In the genomic region with DNA sequence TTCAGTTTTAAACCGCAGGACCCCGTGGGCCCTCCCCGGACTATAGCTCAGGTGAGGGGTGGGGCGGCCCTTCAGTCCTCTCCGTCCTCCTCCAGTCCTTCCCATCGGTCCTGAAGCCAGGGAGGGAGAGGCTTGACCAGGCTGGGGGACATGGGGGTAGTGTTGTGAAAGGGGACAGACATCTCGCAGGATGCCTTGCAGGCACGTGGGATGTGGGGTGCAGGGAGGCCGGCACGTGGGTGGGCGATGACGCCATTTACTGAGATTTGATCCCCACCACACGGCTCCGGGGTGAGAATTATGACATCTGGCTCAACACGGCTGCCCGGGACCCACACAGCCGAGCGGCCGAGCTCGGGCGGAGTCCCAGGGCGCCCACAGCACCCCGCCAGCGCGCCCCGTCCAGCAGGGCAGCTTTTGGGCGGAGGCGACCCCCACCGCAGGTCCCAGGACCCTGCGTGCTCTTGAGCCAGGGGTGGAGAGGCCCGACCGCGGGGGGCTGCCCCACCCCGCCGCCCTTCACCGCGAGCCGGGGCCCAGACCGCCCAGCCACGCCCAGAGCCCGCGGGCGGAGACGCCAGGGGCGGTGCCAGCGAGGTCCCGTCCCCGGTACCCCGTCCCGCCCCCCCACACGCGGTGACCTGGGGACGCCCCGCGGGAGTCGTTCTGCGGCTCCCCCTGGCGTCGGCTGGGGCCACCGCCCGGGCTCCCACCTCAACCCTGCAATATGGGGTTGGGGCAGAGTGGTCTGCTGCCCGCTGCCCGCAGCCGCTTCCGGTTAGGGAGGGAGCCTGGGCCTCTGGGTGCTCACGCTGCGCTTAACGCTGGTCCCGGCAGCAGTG, we compare ENCODE assay signal across 9 cellular contexts. TPM values are rescaled to one million over a fixed set of nuclear protein-coding genes. Genes with fewer than 3 reads are reported as not detected.
DNase-seq lines count a peak whose midpoint lies in the region; ATAC-seq and TF ChIP-seq lines count a peak whose summit lies in the region.
"Had no signal": no experiment of that assay in that cellular context is flagged by ENCODE, and none has a peak within 500 bp of the region (broad histone marks: within the 10 kb centered on the region; RNA-seq: fewer than 3 reads in every experiment).

No MANE protein-coding gene starts in this region.

- H3K9me3 ChIP-seq in HUES64 (ENCODE audit: insufficient read depth, low read depth, low read length): no peaks in the 10 kb centered on the region
- H3K9me3 ChIP-seq in lung (ENCODE audit: control insufficient read depth in 2 of 2, insufficient read depth in 1 of 2, low read length in 1 of 2): peaks cover 0 to 2% of the 10 kb centered on the region in 2 donors

- H3K4me3 ChIP-seq in HUES64 (ENCODE audit: low read length) (peak overlapping the region; percentile 56), lung (peak overlapping the region; percentile 57)

- CTCF ChIA-PET in activated B cell treated with CpG ODN at 0.5 μM for 24 hours (lab: Charles Lee): interaction anchor here (1.2 kb wide), 2 partner anchors 35 to 396 kb away, joined by 3 read pairs; no protein-coding TSS in a partner anchor

- no peaks in the 10 kb centered on the region for H3K36me3 Mint-ChIP-seq in activated B cell treated with CpG ODN at 0.5 μM for 24 hours (ENCODE audit: low read depth)

- WGBS in HUES64: 11% methylated on average over 63 of the region's 69 CpGs
- WGBS in lung, 2 donors: 5 to 7% methylated on average over 69 of the region's 69 CpGs

- peak; percentile 67 for DNase-seq in NCI-H1436 (lab: John Stamatoyannopoulos, UW)
- DNase-seq in NCI-H1436 treated with DMSO at 0.1 percent for 48 hours (lab: John Stamatoyannopoulos, UW): no peak
- peak; percentile 70 for DNase-seq in activated B cell treated with CpG ODN at 0.5 μM for 24 hours
- DNase-seq in central memory CD4-positive, alpha-beta T cell: peak; percentile 63
- DNase-seq in lung (ENCODE audit: low spot score): peak; percentile 53
- DNase-seq in stimulated activated CD8-positive, alpha-beta memory T cell treated with anti-CD3 and anti-CD28 coated beads, Interleukin-2, amount 100 ng/mL, for 48 hours (ENCODE audit: low read depth in 2 of 2): peak; percentile 67 to 69

- intact Hi-C loops in activated B cell treated with CpG ODN at 0.5 μM for 24 hours (cut with micrococcal nuclease): loop anchor here (1.0 to 2.0 kb wide), 3 partner anchors 13 to 397 kb away; no protein-coding TSS in a partner anchor

- ATAC-seq in activated B cell treated with CpG ODN at 0.5 μM for 24 hours (ENCODE audit: low read depth): peak; percentile 96
- peak; percentile 72 for ATAC-seq in lung (ENCODE audit: insufficient read depth, low FRiP score)
- no peak for ATAC-seq in HG02884 (IDR thresholded peaks at IDR 0.05; ENCODE audit: unreplicated experiment)

- peaks cover 20% of the 10 kb centered on the region for H3K27me3 ChIP-seq in HUES64 (ENCODE audit: insufficient read depth, low read length)
- H3K27me3 ChIP-seq in lung (ENCODE audit: control insufficient read depth, insufficient read depth): peaks cover 4% of the 10 kb centered on the region

- H3K27ac ChIP-seq in HUES64 (ENCODE audit: low read depth, low read length) (no peak overlapping the region), lung (ENCODE audit: low read depth in 1 of 2, low read length in 1 of 2) (peak overlapping the region in 1 of 2 donors; percentile 4)

- POLR2A ChIA-PET in activated B cell treated with CpG ODN at 0.5 μM for 24 hours (lab: Charles Lee): no interaction called here

- no peak overlapping the region for H3K27ac Mint-ChIP-seq in activated B cell treated with CpG ODN at 0.5 μM for 24 hours

- no peaks in the 10 kb centered on the region for H3K4me1 ChIP-seq in HUES64 (ENCODE audit: insufficient read depth, low read length)
- H3K4me1 ChIP-seq in lung (ENCODE audit: control insufficient read depth in 2 of 2, insufficient read depth in 2 of 2, low read length in 2 of 2): peaks cover 0 to 7% of the 10 kb centered on the region in 2 donors

- peaks cover 8% of the 10 kb centered on the region for H3K4me1 Mint-ChIP-seq in activated B cell treated with CpG ODN at 0.5 μM for 24 hours

- H3K4me3 Mint-ChIP-seq in activated B cell treated with CpG ODN at 0.5 μM for 24 hours: peak overlapping the region; percentile 72

- peaks cover 7% of the 10 kb centered on the region for H3K27me3 Mint-ChIP-seq in activated B cell treated with CpG ODN at 0.5 μM for 24 hours

- TF ChIP-seq CTCF in activated B cell treated with CpG ODN at 0.5 μM for 24 hours (IDR thresholded peaks at IDR 0.05) (peak; percentile 49), lung (IDR thresholded peaks at IDR 0.05; ENCODE audit: control extremely low read depth, extremely low read depth) (peak; percentile 28)

- H3K36me3 ChIP-seq in HUES64 (ENCODE audit: insufficient read depth, low read length): no peaks in the 10 kb centered on the region
- no peaks in the 10 kb centered on the region for H3K36me3 ChIP-seq in lung (ENCODE audit: control insufficient read depth in 2 of 2, insufficient read depth in 2 of 2, low read length in 2 of 2)

- H3K9me3 Mint-ChIP-seq in activated B cell treated with CpG ODN at 0.5 μM for 24 hours: no peaks in the 10 kb centered on the region

- H3K9ac ChIP-seq in HUES64 (ENCODE audit: low read depth, low read length): no peak overlapping the region

RNA-seq across cellular contexts. Expression of a gene that starts 3.3 kb away (rescaled TPM):
- not detected for polyA plus RNA-seq in HUES64 (2013, experiment 1 of 2)
- not detected for polyA plus RNA-seq in HUES64 (2013, experiment 2 of 2)
- total RNA-seq in activated B cell treated with CpG ODN at 0.5 μM for 24 hours (not detected in 2 replicates), lung (1 to 10 TPM; 3.6 to 4.0 TPM)
- polyA plus RNA-seq in lung: 1 to 10 TPM; 3.0 to 4.6 TPM
- total RNA-seq: pulmonary artery endothelial cell had no signal

RNA-seq across cellular contexts. Expression of a gene that starts 7.3 kb away (rescaled TPM):
- not detected for polyA plus RNA-seq in HUES64 (2013, experiment 1 of 2)
- not detected for polyA plus RNA-seq in HUES64 (2013, experiment 2 of 2)
- total RNA-seq in activated B cell treated with CpG ODN at 0.5 μM for 24 hours: not detected in 2 replicates
- not detected for total RNA-seq in lung
- under 1 TPM in 1 of 2 donors, not detected in 1; 0.08 TPM for polyA plus RNA-seq in lung
- total RNA-seq: pulmonary artery endothelial cell had no signal

RNA-seq across cellular contexts. Expression of a gene that starts 32.0 kb away (rescaled TPM):
- 27.4 TPM for polyA plus RNA-seq in HUES64 (2013, experiment 1 of 2)
- polyA plus RNA-seq in HUES64 (2013, experiment 2 of 2): 35.5 TPM
- total RNA-seq in activated B cell treated with CpG ODN at 0.5 μM for 24 hours: 4.1 and 5.2 TPM in 2 replicates
- total RNA-seq in lung: 100 to 1,000 TPM in 1 of 2 donors, 10 to 100 TPM in 1; 65.6 to 192 TPM
- 100 to 1,000 TPM; 260 to 519 TPM for polyA plus RNA-seq in lung

RNA-seq across cellular contexts. Expression of a gene that starts 33.9 kb away (rescaled TPM):
- polyA plus RNA-seq in HUES64 (2013, experiment 1 of 2): 52.0 TPM
- 55.0 TPM for polyA plus RNA-seq in HUES64 (2013, experiment 2 of 2)
- total RNA-seq in activated B cell treated with CpG ODN at 0.5 μM for 24 hours (34.2 and 38.5 TPM in 2 replicates), lung (10 to 100 TPM; 88.5 to 97.9 TPM)
- 10 to 100 TPM; 39.3 to 44.6 TPM for polyA plus RNA-seq in lung

Comparison
In these comparisons a context has a peak if more than half of its experiments do, and no peak if none do; other contexts are left out.
1. RNA of a gene that starts 32.0 kb away (total RNA-seq): 65.6 to 192 TPM in lung; 4.1 to 5.2 TPM in activated B cell treated with CpG ODN at 0.5 μM for 24 hours; every median in the first group is over 10 times any median in the second.